29 cellular contexts compared by ENCODE assay signal in genomic region chr6:67811239-67812037, GRCh38.
"Had no signal": no experiment of that assay in that cellular context is flagged by ENCODE, and none has a peak within 500 bp of the region (broad histone marks: within the 10 kb centered on the region; RNA-seq: fewer than 3 reads in every experiment).

No MANE protein-coding gene starts in this region.

- H3K4me1 Mint-ChIP-seq: naive thymus-derived CD4-positive, alpha-beta T cell; nephron progenitor cell; stimulated activated naive B cell treated with anti-CD40 and anti-IgM and Interleukin-4, amounts not matched to agents 10 μg/mL and 1 μg/mL and 100 μg/mL, for 72 hours had no signal

- ATAC-seq: effector memory CD8-positive, alpha-beta T cell; foreskin keratinocyte; gastroesophageal sphincter; heart right ventricle; left cardiac atrium; left lung; naive thymus-derived CD4-positive, alpha-beta T cell; right cardiac atrium; stimulated activated naive B cell treated with anti-CD40 and anti-IgM and Interleukin-4, amounts not matched to agents 10 μg/mL and 1 μg/mL and 100 μg/mL, for 72 hours had no signal

- H3K27ac Mint-ChIP-seq: effector memory CD8-positive, alpha-beta T cell; naive thymus-derived CD4-positive, alpha-beta T cell; nephron progenitor cell; stimulated activated naive B cell treated with anti-CD40 and anti-IgM and Interleukin-4, amounts not matched to agents 10 μg/mL and 1 μg/mL and 100 μg/mL, for 72 hours; stimulated activated naive CD8-positive, alpha-beta T cell treated with anti-CD3 and anti-CD28 coated beads, Interleukin-15, Interleukin-2, amounts not matched to agents 100 ng/mL and 50 ng/mL, for 24 hours had no signal

- DNase-seq: dermis blood vessel endothelial cell; effector memory CD8-positive, alpha-beta T cell; erythroblast; esophagus squamous epithelium; foreskin keratinocyte; heart right ventricle; hippocampal formation; left cardiac atrium; left lung; mesendoderm; midbrain; naive thymus-derived CD4-positive, alpha-beta T cell; nephron progenitor cell; nucleus accumbens; right cardiac atrium; stimulated activated CD4-positive, alpha-beta T cell treated with anti-CD3 and anti-CD28 coated beads, Interleukin-15, amount 100 ng/mL, for 24 hours; stimulated activated CD4-positive, alpha-beta T cell treated with anti-CD3 and anti-CD28 coated beads, Interleukin-2, amount 100 ng/mL, for 48 hours; stimulated activated naive B cell treated with anti-CD40 and anti-IgM and Interleukin-4, amounts not matched to agents 10 μg/mL and 1 μg/mL and 100 μg/mL, for 72 hours; upper lobe of left lung had no signal

- H3K27me3 Mint-ChIP-seq: effector memory CD8-positive, alpha-beta T cell; naive thymus-derived CD4-positive, alpha-beta T cell; stimulated activated naive B cell treated with anti-CD40 and anti-IgM and Interleukin-4, amounts not matched to agents 10 μg/mL and 1 μg/mL and 100 μg/mL, for 72 hours; stimulated activated naive CD8-positive, alpha-beta T cell treated with anti-CD3 and anti-CD28 coated beads, Interleukin-15, Interleukin-2, amounts not matched to agents 100 ng/mL and 50 ng/mL, for 24 hours had no signal

- H3K36me3 Mint-ChIP-seq: stimulated activated naive B cell treated with anti-CD40 and anti-IgM and Interleukin-4, amounts not matched to agents 10 μg/mL and 1 μg/mL and 100 μg/mL, for 72 hours had no signal

- H3K36me3 ChIP-seq: esophagus squamous epithelium, gastroesophageal sphincter, heart right ventricle, left lung, prostate gland, thoracic aorta, tibial nerve, upper lobe of left lung had no signal

- H3K27ac ChIP-seq: coronary artery, esophagus squamous epithelium, foreskin keratinocyte, gastroesophageal sphincter, heart right ventricle, left lung, prostate gland, skin epidermis, thoracic aorta, tibial nerve, upper lobe of left lung had no signal

- FAIRE-seq: endometrium, islet of Langerhans, urothelium cell line had no signal

- H3K9me3 ChIP-seq: prostate gland had no signal

- H3K4me3 Mint-ChIP-seq: effector memory CD8-positive, alpha-beta T cell; naive thymus-derived CD4-positive, alpha-beta T cell; nephron progenitor cell; stimulated activated naive B cell treated with anti-CD40 and anti-IgM and Interleukin-4, amounts not matched to agents 10 μg/mL and 1 μg/mL and 100 μg/mL, for 72 hours; stimulated activated naive CD8-positive, alpha-beta T cell treated with anti-CD3 and anti-CD28 coated beads, Interleukin-15, Interleukin-2, amounts not matched to agents 100 ng/mL and 50 ng/mL, for 24 hours had no signal

- H3K4me3 ChIP-seq: coronary artery, esophagus squamous epithelium, gastroesophageal sphincter, heart right ventricle, left lung, prostate gland, skin epidermis, thoracic aorta, tibial nerve, upper lobe of left lung had no signal

- H3K27me3 ChIP-seq: esophagus squamous epithelium, foreskin keratinocyte, gastroesophageal sphincter, heart right ventricle, left lung, tibial nerve, upper lobe of left lung had no signal

- H3K4me1 ChIP-seq: esophagus squamous epithelium, foreskin keratinocyte, gastroesophageal sphincter, heart right ventricle, left lung, prostate gland, tibial nerve, upper lobe of left lung had no signal
